21 cellular contexts compared by ENCODE assay signal in genomic region chr5:96761618-96762017, GRCh38. TPM values are rescaled to one million over a fixed set of nuclear protein-coding genes. Genes with fewer than 3 reads are reported as not detected.
DNase-seq lines count a peak whose midpoint lies in the region; ATAC-seq and TF ChIP-seq lines count a peak whose summit lies in the region.
"Had no signal": no experiment of that assay in that cellular context is flagged by ENCODE, and none has a peak within 500 bp of the region (broad histone marks: within the 10 kb centered on the region; RNA-seq: fewer than 3 reads in every experiment).

No MANE protein-coding gene starts in this region.

- no peak for TF ChIP-seq CTCF in astrocyte of the cerebellum (IDR thresholded peaks at IDR 0.05; ENCODE audit: low read depth, low read length, missing control alignments)

- peak; percentile 1 for DNase-seq in NCI-H1105 treated with DMSO at 0.1 percent for 48 hours (lab: John Stamatoyannopoulos, UW)
- DNase-seq in NCI-H1105 (lab: John Stamatoyannopoulos, UW), result no peak
- no peak for DNase-seq in activated naive CD8-positive, alpha-beta T cell treated with anti-CD3 and anti-CD28 coated beads for 36 hours
- peak; percentile 43 for DNase-seq in astrocyte of the cerebellum (ENCODE audit: low read depth)
- DNase-seq in stimulated activated naive CD8-positive, alpha-beta T cell treated with anti-CD3 and anti-CD28 coated beads, Interleukin-15, Interleukin-2, amounts not matched to agents 100 U/mL and 50 U/mL, for 24 hours, result no peak
- no peak for DNase-seq in NCI-H1436 treated with DMSO at 0.1 percent for 48 hours (lab: John Stamatoyannopoulos, UW)
- DNase-seq in HK-2 (ENCODE audit: unreplicated experiment), result no peak
- DNase-seq: ACHN, BE2C, Calu3, DMS79 treated with DMSO at 0.1 percent for 48 hours, KG1, NCI-H1092 treated with DMSO at 0.1 percent for 48 hours, NCI-H2029, NCI-H2227 treated with DMSO at 0.1 percent for 48 hours, NCI-H526 treated with DMSO at 0.1 percent for 48 hours, SHP77, SW 1271 had no signal

- no peak overlapping the region for H3K4me3 ChIP-seq in astrocyte of the cerebellum (ENCODE audit: low read depth, low read length)

- H3K27ac Mint-ChIP-seq in activated naive CD8-positive, alpha-beta T cell, result peak overlapping the region; percentile 58
- H3K27ac Mint-ChIP-seq in activated naive CD8-positive, alpha-beta T cell treated with anti-CD3 and anti-CD28 coated beads for 36 hours, result no peak overlapping the region

- peaks cover 12% of the 10 kb centered on the region for H3K4me1 Mint-ChIP-seq in activated naive CD8-positive, alpha-beta T cell (ENCODE audit: low read depth)
- H3K4me1 Mint-ChIP-seq in activated naive CD8-positive, alpha-beta T cell treated with anti-CD3 and anti-CD28 coated beads for 36 hours, result peaks cover 4% of the 10 kb centered on the region
- H3K4me1 Mint-ChIP-seq: CD14-positive monocyte had no signal

- H3K9me3 Mint-ChIP-seq in activated naive CD8-positive, alpha-beta T cell (ENCODE audit: low read depth), result no peaks in the 10 kb centered on the region
- H3K9me3 Mint-ChIP-seq in activated naive CD8-positive, alpha-beta T cell treated with anti-CD3 and anti-CD28 coated beads for 36 hours, result no peaks in the 10 kb centered on the region
- H3K9me3 Mint-ChIP-seq: CD14-positive monocyte had no signal

- no peak for ATAC-seq in stimulated activated naive CD8-positive, alpha-beta T cell treated with anti-CD3 and anti-CD28 coated beads, Interleukin-15, Interleukin-2, amounts not matched to agents 100 U/mL and 50 U/mL, for 24 hours
- ATAC-seq: Panc1 had no signal

- no peak overlapping the region for H3K4me3 Mint-ChIP-seq in activated naive CD8-positive, alpha-beta T cell
- no peak overlapping the region for H3K4me3 Mint-ChIP-seq in activated naive CD8-positive, alpha-beta T cell treated with anti-CD3 and anti-CD28 coated beads for 36 hours
- H3K4me3 Mint-ChIP-seq: CD14-positive monocyte had no signal

- in situ Hi-C loops in astrocyte of the cerebellum (cut with HindIII; ENCODE audit: low sequenced_read_pairs), result no loop called here

- H3K36me3 Mint-ChIP-seq in activated naive CD8-positive, alpha-beta T cell, result no peaks in the 10 kb centered on the region
- peaks cover 20% of the 10 kb centered on the region for H3K36me3 Mint-ChIP-seq in activated naive CD8-positive, alpha-beta T cell treated with anti-CD3 and anti-CD28 coated beads for 36 hours

- H3K27me3 Mint-ChIP-seq in activated naive CD8-positive, alpha-beta T cell, result no peaks in the 10 kb centered on the region
- H3K27me3 Mint-ChIP-seq in activated naive CD8-positive, alpha-beta T cell treated with anti-CD3 and anti-CD28 coated beads for 36 hours, result no peaks in the 10 kb centered on the region

RNA-seq across cellular contexts. Expression of gene ERAP1, which starts 46.1 kb away (rescaled TPM):
- total RNA-seq in activated naive CD8-positive, alpha-beta T cell treated with anti-CD3 and anti-CD28 coated beads for 36 hours, result 100 to 1,000 TPM in 1 of 2 experiments, 10 to 100 TPM in 1; 92.1 to 101 TPM

Comparison
In these comparisons a context has a peak if more than half of its experiments do, and no peak if none do; other contexts are left out.
1. DNase-seq: peak in NCI-H1105 treated with DMSO at 0.1 percent for 48 hours (single experiment) and astrocyte of the cerebellum (single experiment); none in NCI-H1105 (single experiment), activated naive CD8-positive, alpha-beta T cell treated with anti-CD3 and anti-CD28 coated beads for 36 hours (single experiment), stimulated activated naive CD8-positive, alpha-beta T cell treated with anti-CD3 and anti-CD28 coated beads, Interleukin-15, Interleukin-2, amounts not matched to agents 100 U/mL and 50 U/mL, for 24 hours (single experiment), NCI-H1436 treated with DMSO at 0.1 percent for 48 hours (single experiment) and HK-2 (single experiment).